In genomic region chr19:56253737-56254136, GRCh38 we compare ENCODE assay signal across 9 cellular contexts. TPM values are rescaled to one million over a fixed set of nuclear protein-coding genes. Genes with fewer than 3 reads are reported as not detected.
DNase-seq lines count a peak whose midpoint lies in the region; ATAC-seq and TF ChIP-seq lines count a peak whose summit lies in the region.
"Had no signal": no experiment of that assay in that cellular context is flagged by ENCODE, and none has a peak within 500 bp of the region (broad histone marks: within the 10 kb centered on the region; RNA-seq: fewer than 3 reads in every experiment).

No MANE protein-coding gene starts in this region.

- ATAC-seq in SK-N-SH treated with all-trans-retinoic acid at 6 μM for 48 hours (peak; percentile 84), foreskin keratinocyte (no peak), gastrocnemius medialis (no peak), HG03439 (IDR thresholded peaks at IDR 0.05; ENCODE audit: unreplicated experiment) (no peak), GM21447 (IDR thresholded peaks at IDR 0.05; ENCODE audit: unreplicated experiment) (no peak)

- no peak for TF ChIP-seq POLR2A in gastrocnemius medialis (IDR thresholded peaks at IDR 0.05)

- DNase-seq in GM04504 (ENCODE audit: low read depth), result peak; percentile 17
- DNase-seq in NAMALWA (ENCODE audit: low spot score), result peak; percentile 78
- peak; percentile 15 to 48 for DNase-seq in foreskin keratinocyte
- no peak for DNase-seq in gastrocnemius medialis
- no peak for DNase-seq in activated naive CD4-positive, alpha-beta T cell treated with Interleukin-2 at 50 U/mL for 16 hours

- intact Hi-C loops in gastrocnemius medialis (cut with DNase I; ENCODE audit: low total_unique reads), result no loop called here

- H3K4me3 ChIP-seq in gastrocnemius medialis, result no peak overlapping the region
- H3K4me3 ChIP-seq: skin epidermis had no signal

- no peak overlapping the region for H3K27ac ChIP-seq in foreskin keratinocyte
- H3K27ac ChIP-seq in gastrocnemius medialis, result no peak overlapping the region
- H3K27ac ChIP-seq: skin epidermis had no signal

- no peaks in the 10 kb centered on the region for H3K27me3 ChIP-seq in foreskin keratinocyte
- H3K27me3 ChIP-seq in gastrocnemius medialis, result no peaks in the 10 kb centered on the region

- H3K4me1 ChIP-seq in foreskin keratinocyte (no peaks in the 10 kb centered on the region), gastrocnemius medialis (no peaks in the 10 kb centered on the region)

- in situ Hi-C loops in gastrocnemius medialis (cut with MboI; ENCODE audit: low sequenced_read_pairs in 4 of 4), result no loop called here

- no peaks in the 10 kb centered on the region for H3K9me3 ChIP-seq in gastrocnemius medialis

- TF ChIP-seq CTCF in foreskin keratinocyte (conservative IDR thresholded peaks at IDR 0.05) (peak; percentile 72), gastrocnemius medialis (IDR thresholded peaks at IDR 0.05 in 4 of 5, conservative IDR thresholded peaks at IDR 0.05 in 1 of 5) (peak in 3 of 5 experiments; percentile 8 to 24 (median 22))

- no peaks in the 10 kb centered on the region for H3K36me3 ChIP-seq in gastrocnemius medialis

TF ChIP-seq in SK-N-SH treated with all-trans-retinoic acid at 6 μM for 48 hours, 23 proteins besides CTCF, POLR2A, EP300 and RAD21:
- TF ChIP-seq RARB (CRISPR knock-in tag; IDR thresholded peaks at IDR 0.05) (no peak), ZNF8 (CRISPR knock-in tag; IDR thresholded peaks at IDR 0.05) (no peak)

RNA-seq across cellular contexts. Expression of gene EDDM13, which starts 18.8 kb away (rescaled TPM):
- 0.88 and 2.5 TPM in 2 replicates for total RNA-seq in foreskin keratinocyte
- 1.6 and 4.7 TPM in 2 replicates for polyA plus RNA-seq in foreskin keratinocyte
- not detected for total RNA-seq in gastrocnemius medialis

RNA-seq across cellular contexts. Expression of gene ZSCAN5C, which starts 51.7 kb away (rescaled TPM):
- total RNA-seq in foreskin keratinocyte (not detected in 2 replicates), gastrocnemius medialis (not detected)
- polyA plus RNA-seq in foreskin keratinocyte, result not detected in 2 replicates

RNA-seq across cellular contexts. Expression of gene ZSCAN5B, which starts 56.2 kb away (rescaled TPM):
- total RNA-seq in foreskin keratinocyte (not detected in 2 replicates), gastrocnemius medialis (not detected)
- polyA plus RNA-seq in foreskin keratinocyte, result 0.04 TPM in 1 of 2 replicates, not detected in the other

Comparison
In these comparisons a context has a peak if more than half of its experiments do, and no peak if none do; other contexts are left out.
1. DNase-seq: peak in GM04504 (single experiment), NAMALWA (single experiment) and foreskin keratinocyte (2 of 2); none in gastrocnemius medialis (0 of 2) and activated naive CD4-positive, alpha-beta T cell treated with Interleukin-2 at 50 U/mL for 16 hours (single experiment).